Comparison of ENCODE assay signal across 8 cellular contexts in the genomic region with DNA sequence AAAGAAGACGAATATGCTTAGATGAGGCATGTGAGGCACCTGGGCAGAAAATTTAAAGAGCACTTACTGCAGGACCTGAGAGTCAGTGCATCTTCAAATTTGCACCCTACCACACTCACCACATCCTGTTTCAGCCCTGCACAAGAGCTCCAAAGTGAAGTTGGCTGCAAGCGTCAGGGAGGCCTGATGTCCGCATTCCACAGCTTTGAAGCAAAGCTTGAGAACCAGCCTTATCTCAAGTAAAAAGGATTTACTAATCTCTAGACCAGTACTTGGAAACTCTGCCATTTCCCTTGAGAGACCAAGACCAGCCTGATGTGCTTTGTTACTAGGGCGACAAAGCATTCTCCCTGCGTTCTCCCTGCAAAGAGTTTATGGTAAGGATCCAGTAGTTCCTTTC. TPM values are rescaled to one million over a fixed set of nuclear protein-coding genes. Genes with fewer than 3 reads are reported as not detected.
DNase-seq lines count a peak whose midpoint lies in the region; ATAC-seq and TF ChIP-seq lines count a peak whose summit lies in the region.
"Had no signal": no experiment of that assay in that cellular context is flagged by ENCODE, and none has a peak within 500 bp of the region (broad histone marks: within the 10 kb centered on the region; RNA-seq: fewer than 3 reads in every experiment).

No MANE protein-coding gene starts in this region.

- H3K27ac Mint-ChIP-seq in activated CD4-positive, alpha-beta memory T cell treated with anti-CD3 and anti-CD28 coated beads for 36 hours, result peak overlapping the region; percentile 79

- POLR2A ChIA-PET in activated CD4-positive, alpha-beta memory T cell treated with anti-CD3 and anti-CD28 coated beads for 36 hours (lab: Charles Lee), result interaction anchor here (0.8 to 2.5 kb wide), 3 partner anchors 16 to 106 kb away, joined by 3 to 9 read pairs (median 3); no protein-coding TSS in a partner anchor

- no peaks in the 10 kb centered on the region for H3K27me3 Mint-ChIP-seq in activated CD4-positive, alpha-beta memory T cell treated with anti-CD3 and anti-CD28 coated beads for 36 hours

- H3K9me3 ChIP-seq in lower lobe of right lung, result no peaks in the 10 kb centered on the region
- H3K9me3 ChIP-seq in right lobe of liver, result no peaks in the 10 kb centered on the region

- peak overlapping the region; percentile 27 for H3K4me3 Mint-ChIP-seq in activated CD4-positive, alpha-beta memory T cell treated with anti-CD3 and anti-CD28 coated beads for 36 hours

- no peaks in the 10 kb centered on the region for H3K36me3 Mint-ChIP-seq in activated CD4-positive, alpha-beta memory T cell treated with anti-CD3 and anti-CD28 coated beads for 36 hours

- CTCF ChIA-PET in activated CD4-positive, alpha-beta memory T cell treated with anti-CD3 and anti-CD28 coated beads for 36 hours (lab: Charles Lee), result interaction anchor here (0.6 to 9.2 kb wide), 5 partner anchors 16 to 1219 kb away, joined by 3 to 111 read pairs (median 23); a partner anchor contains a TSS

- DNase-seq in activated CD4-positive, alpha-beta memory T cell treated with anti-CD3 and anti-CD28 coated beads for 36 hours, result peak; percentile 81
- peak; percentile 63 for DNase-seq in lower lobe of right lung
- no peak for DNase-seq in NCI-H128 (lab: John Stamatoyannopoulos, UW; ENCODE audit: unreplicated experiment)
- no peak for DNase-seq in right lobe of liver
- DNase-seq in NCI-H1092 treated with DMSO at 0.1 percent for 48 hours (lab: John Stamatoyannopoulos, UW), result no peak

- H3K27ac ChIP-seq in lower lobe of right lung (peak overlapping the region; percentile 76), right lobe of liver (no peak overlapping the region)
- H3K27ac ChIP-seq: SK-N-MC had no signal

- H3K4me1 ChIP-seq in lower lobe of right lung, result peaks cover 17% of the 10 kb centered on the region
- peaks cover 0 to 12% (median 5%) of the 10 kb centered on the region in 4 donors for H3K4me1 ChIP-seq in right lobe of liver

- H3K4me3 ChIP-seq in lower lobe of right lung, result no peak overlapping the region
- no peak overlapping the region for H3K4me3 ChIP-seq in right lobe of liver
- H3K4me3 ChIP-seq: SK-N-MC had no signal

- WGBS in right lobe of liver (ENCODE audit: insufficient coverage, low coverage, low lambda C conversion rate, missing lambda C conversion rate), result 66% methylated on average over 3 of the region's 5 CpGs

- no peak for TF ChIP-seq POLR2A in right lobe of liver (IDR thresholded peaks at IDR 0.05)

- H3K4me1 Mint-ChIP-seq in activated CD4-positive, alpha-beta memory T cell treated with anti-CD3 and anti-CD28 coated beads for 36 hours (ENCODE audit: low read depth), result peaks cover 37% of the 10 kb centered on the region

- TF ChIP-seq CTCF in lower lobe of right lung (IDR thresholded peaks at IDR 0.05) (no peak), right lobe of liver (IDR thresholded peaks at IDR 0.05) (no peak)

- no peaks in the 10 kb centered on the region for H3K27me3 ChIP-seq in lower lobe of right lung (ENCODE audit: low read depth)
- no peaks in the 10 kb centered on the region for H3K27me3 ChIP-seq in right lobe of liver

- intact Hi-C loops in activated CD4-positive, alpha-beta memory T cell treated with anti-CD3 and anti-CD28 coated beads for 36 hours (cut with micrococcal nuclease), result loop anchor here (5.0 kb wide), 1 partner anchor 76 kb away; a partner anchor contains a TSS
- intact Hi-C loops in lower lobe of right lung (cut with DNase I) (no loop called here), right lobe of liver (cut with DNase I) (no loop called here)

- peak; percentile 34 for ATAC-seq in GM19452 (IDR thresholded peaks at IDR 0.05; ENCODE audit: unreplicated experiment)
- ATAC-seq in HG03280 (IDR thresholded peaks at IDR 0.05; ENCODE audit: unreplicated experiment), result peak; percentile 36
- peak; percentile 61 to 72 for ATAC-seq in lower lobe of right lung
- no peak for ATAC-seq in right lobe of liver

- no peaks in the 10 kb centered on the region for H3K9me3 Mint-ChIP-seq in activated CD4-positive, alpha-beta memory T cell treated with anti-CD3 and anti-CD28 coated beads for 36 hours

- no peaks in the 10 kb centered on the region for H3K36me3 ChIP-seq in lower lobe of right lung
- H3K36me3 ChIP-seq in right lobe of liver, result no peaks in the 10 kb centered on the region

RNA-seq across cellular contexts. Expression of a gene that starts 3.4 kb away (rescaled TPM):
- total RNA-seq in activated CD4-positive, alpha-beta memory T cell treated with anti-CD3 and anti-CD28 coated beads for 36 hours, result 10 to 100 TPM; 44.5 to 47.0 TPM
- 29.1 TPM for total RNA-seq in lower lobe of right lung
- total RNA-seq in right lobe of liver, result 10 to 100 TPM; 18.7 to 31.6 (median 27.0) TPM

RNA-seq across cellular contexts. Expression of a gene that starts 16.6 kb away (rescaled TPM):
- total RNA-seq in activated CD4-positive, alpha-beta memory T cell treated with anti-CD3 and anti-CD28 coated beads for 36 hours, result 1 to 10 TPM; 3.4 to 4.2 TPM
- total RNA-seq in lower lobe of right lung (10.3 TPM), right lobe of liver (1 to 10 TPM; 2.9 to 9.2 (median 4.8) TPM)

Comparison
In these comparisons a context has a peak if more than half of its experiments do, and no peak if none do; other contexts are left out.
1. ATAC-seq: peak in GM19452 (single experiment), HG03280 (single experiment) and lower lobe of right lung (2 of 2); none in right lobe of liver (0 of 4).
2. DNase-seq: peak in activated CD4-positive, alpha-beta memory T cell treated with anti-CD3 and anti-CD28 coated beads for 36 hours (single experiment) and lower lobe of right lung (single experiment); none in NCI-H128 (single experiment), right lobe of liver (0 of 3) and NCI-H1092 treated with DMSO at 0.1 percent for 48 hours (single experiment).